ENCODE assay signal across 19 cellular contexts in the genomic region with DNA sequence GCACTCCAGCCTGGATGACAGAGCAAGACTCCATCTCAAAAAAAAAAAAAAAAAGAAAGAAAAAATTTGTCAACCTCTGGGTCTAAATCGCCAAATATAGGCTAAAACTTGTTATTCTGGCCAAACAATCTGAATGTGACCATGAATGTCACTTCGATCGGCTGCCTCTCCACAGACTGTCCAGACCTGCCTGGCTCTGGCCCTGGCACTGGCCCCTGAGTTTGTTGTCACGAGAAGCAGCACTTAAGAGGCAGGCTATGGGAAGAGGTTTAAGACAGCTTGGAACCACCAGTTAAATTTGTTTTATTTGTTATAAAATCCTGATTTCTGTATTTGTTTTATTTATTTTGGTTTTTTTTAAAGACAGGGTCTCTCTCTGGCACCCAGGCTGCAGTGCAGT. TPM values are rescaled to one million over a fixed set of nuclear protein-coding genes. Genes with fewer than 3 reads are reported as not detected.
DNase-seq lines count a peak whose midpoint lies in the region; ATAC-seq and TF ChIP-seq lines count a peak whose summit lies in the region.
"Had no signal": no experiment of that assay in that cellular context is flagged by ENCODE, and none has a peak within 500 bp of the region (broad histone marks: within the 10 kb centered on the region; RNA-seq: fewer than 3 reads in every experiment).

No MANE protein-coding gene starts in this region.

- no peaks in the 10 kb centered on the region for H3K27me3 ChIP-seq in heart left ventricle
- H3K27me3 ChIP-seq: BLaER1 had no signal

- intact Hi-C loops in activated CD4-positive, alpha-beta memory T cell treated with anti-CD3 and anti-CD28 coated beads for 36 hours (cut with micrococcal nuclease): no loop called here
- intact Hi-C loops in heart left ventricle (cut with DNase I) (no loop called here), cardiac septum (cut with DNase I) (no loop called here)
- intact Hi-C loops in activated T-helper 1 cell treated with anti-CD3 and anti-CD28 coated beads, Interleukin-12 subunit alpha, Interleukin-12 subunit beta, Interleukin-2, Interleukin-4 antibody, amounts not matched to agents 30 ng/mL and 10 ng/mL and 1 ng/mL, durations not matched to agents 14 hours and 24 hours and 36 hours (cut with micrococcal nuclease): loop anchor here (10.0 kb wide), 1 partner anchor 258 kb away; no protein-coding TSS in a partner anchor

- peaks cover 0 to 15% (median 2%) of the 10 kb centered on the region in 12 donors for H3K4me1 ChIP-seq in heart left ventricle

- CTCF ChIA-PET in activated CD4-positive, alpha-beta memory T cell treated with anti-CD3 and anti-CD28 coated beads for 36 hours (lab: Charles Lee): interaction anchor here (3.9 to 4.4 kb wide), 2 partner anchors 9 to 13 kb away, joined by 29 to 44 read pairs; no protein-coding TSS in a partner anchor
- CTCF ChIA-PET in activated CD4-positive, alpha-beta memory T cell treated with anti-CD3 and anti-CD28 coated beads, Interleukin-2, amount 10 ng/mL, durations not matched to agents 7 days and 5 days (lab: Charles Lee): interaction anchor here (0.7 to 1.4 kb wide), 3 partner anchors 8 to 15 kb away, joined by 3 to 4 read pairs (median 4); no protein-coding TSS in a partner anchor

- H3K4me3 Mint-ChIP-seq in activated CD4-positive, alpha-beta memory T cell treated with anti-CD3 and anti-CD28 coated beads for 36 hours: no peak overlapping the region
- H3K4me3 Mint-ChIP-seq in activated CD4-positive, alpha-beta memory T cell treated with anti-CD3 and anti-CD28 coated beads, Interleukin-2, amount 10 ng/mL, durations not matched to agents 7 days and 5 days: no peak overlapping the region
- no peak overlapping the region for H3K4me3 Mint-ChIP-seq in activated T-helper 1 cell treated with anti-CD3 and anti-CD28 coated beads, Interleukin-12 subunit alpha, Interleukin-12 subunit beta, Interleukin-2, Interleukin-4 antibody, amounts not matched to agents 30 ng/mL and 10 ng/mL and 1 ng/mL, durations not matched to agents 14 hours and 24 hours and 36 hours
- no peak overlapping the region for H3K4me3 Mint-ChIP-seq in activated naive CD8-positive, alpha-beta T cell treated with anti-CD3 and anti-CD28 coated beads, Interleukin-2, amount 50 U/mL, for 24 hours

- TF ChIP-seq POLR2A in heart left ventricle (IDR thresholded peaks at IDR 0.05): no peak

- H3K27ac Mint-ChIP-seq in activated CD4-positive, alpha-beta memory T cell treated with anti-CD3 and anti-CD28 coated beads for 36 hours: peak overlapping the region; percentile 97
- H3K27ac Mint-ChIP-seq in activated CD4-positive, alpha-beta memory T cell treated with anti-CD3 and anti-CD28 coated beads, Interleukin-2, amount 10 ng/mL, durations not matched to agents 7 days and 5 days: no peak overlapping the region
- peak overlapping the region; percentile 95 for H3K27ac Mint-ChIP-seq in activated T-helper 1 cell treated with anti-CD3 and anti-CD28 coated beads, Interleukin-12 subunit alpha, Interleukin-12 subunit beta, Interleukin-2, Interleukin-4 antibody, amounts not matched to agents 30 ng/mL and 10 ng/mL and 1 ng/mL, durations not matched to agents 14 hours and 24 hours and 36 hours
- H3K27ac Mint-ChIP-seq in activated naive CD8-positive, alpha-beta T cell treated with anti-CD3 and anti-CD28 coated beads, Interleukin-2, amount 50 U/mL, for 24 hours: peak overlapping the region; percentile 99

- H3K9me3 ChIP-seq in heart left ventricle: no peaks in the 10 kb centered on the region
- H3K9me3 ChIP-seq: BLaER1 had no signal

- H3K4me3 ChIP-seq in heart left ventricle: no peak overlapping the region
- H3K4me3 ChIP-seq: BLaER1, PC-9 had no signal

- no peaks in the 10 kb centered on the region for H3K9me3 Mint-ChIP-seq in activated CD4-positive, alpha-beta memory T cell treated with anti-CD3 and anti-CD28 coated beads for 36 hours
- H3K9me3 Mint-ChIP-seq in activated CD4-positive, alpha-beta memory T cell treated with anti-CD3 and anti-CD28 coated beads, Interleukin-2, amount 10 ng/mL, durations not matched to agents 7 days and 5 days: no peaks in the 10 kb centered on the region
- H3K9me3 Mint-ChIP-seq in activated T-helper 1 cell treated with anti-CD3 and anti-CD28 coated beads, Interleukin-12 subunit alpha, Interleukin-12 subunit beta, Interleukin-2, Interleukin-4 antibody, amounts not matched to agents 30 ng/mL and 10 ng/mL and 1 ng/mL, durations not matched to agents 14 hours and 24 hours and 36 hours: no peaks in the 10 kb centered on the region
- H3K9me3 Mint-ChIP-seq in activated naive CD8-positive, alpha-beta T cell treated with anti-CD3 and anti-CD28 coated beads, Interleukin-2, amount 50 U/mL, for 24 hours: no peaks in the 10 kb centered on the region

- WGBS in heart left ventricle, 4 donors: 68 to 75% (median 71%) methylated on average over 4 of the region's 4 CpGs

- POLR2A ChIA-PET in activated CD4-positive, alpha-beta memory T cell treated with anti-CD3 and anti-CD28 coated beads for 36 hours (lab: Charles Lee): interaction anchor here (0.6 to 3.9 kb wide), 4 partner anchors 8 to 121 kb away, joined by 3 to 73 read pairs (median 4); a partner anchor contains a TSS
- POLR2A ChIA-PET in activated CD4-positive, alpha-beta memory T cell treated with anti-CD3 and anti-CD28 coated beads, Interleukin-2, amount 10 ng/mL, durations not matched to agents 7 days and 5 days (lab: Charles Lee): interaction anchor here (0.7 to 1.9 kb wide), 4 partner anchors 10 to 15 kb away, joined by 3 to 7 read pairs (median 4); a partner anchor contains a TSS

- no peak for DNase-seq in activated CD4-positive, alpha-beta memory T cell treated with anti-CD3 and anti-CD28 coated beads for 36 hours
- DNase-seq in activated CD4-positive, alpha-beta memory T cell treated with anti-CD3 and anti-CD28 coated beads, Interleukin-2, amount 10 ng/mL, durations not matched to agents 7 days and 5 days: no peak
- DNase-seq in heart left ventricle (no peak), cardiac septum (ENCODE audit: low spot score) (no peak), AG08395 (ENCODE audit: low spot score) (no peak)
- DNase-seq in activated T-helper 1 cell treated with anti-CD3 and anti-CD28 coated beads, Interleukin-12 subunit alpha, Interleukin-12 subunit beta, Interleukin-2, Interleukin-4 antibody, amounts not matched to agents 30 ng/mL and 10 ng/mL and 1 ng/mL, durations not matched to agents 14 hours and 24 hours and 36 hours (ENCODE audit: low spot score): no peak
- DNase-seq in activated naive CD8-positive, alpha-beta T cell treated with anti-CD3 and anti-CD28 coated beads, Interleukin-2, amount 50 U/mL, for 24 hours: no peak
- DNase-seq: CD4-positive, CD25-positive, alpha-beta regulatory T cell; DMS153; DND-41; KBM-7; NCI-H2029; NCI-H446 treated with DMSO at 0.1 percent for 48 hours; NCI-H526; NCI-H82; PC-9; SHP77 had no signal

- H3K27me3 Mint-ChIP-seq in activated CD4-positive, alpha-beta memory T cell treated with anti-CD3 and anti-CD28 coated beads for 36 hours: no peaks in the 10 kb centered on the region
- H3K27me3 Mint-ChIP-seq in activated CD4-positive, alpha-beta memory T cell treated with anti-CD3 and anti-CD28 coated beads, Interleukin-2, amount 10 ng/mL, durations not matched to agents 7 days and 5 days: no peaks in the 10 kb centered on the region
- no peaks in the 10 kb centered on the region for H3K27me3 Mint-ChIP-seq in activated T-helper 1 cell treated with anti-CD3 and anti-CD28 coated beads, Interleukin-12 subunit alpha, Interleukin-12 subunit beta, Interleukin-2, Interleukin-4 antibody, amounts not matched to agents 30 ng/mL and 10 ng/mL and 1 ng/mL, durations not matched to agents 14 hours and 24 hours and 36 hours (ENCODE audit: insufficient read depth)
- no peaks in the 10 kb centered on the region for H3K27me3 Mint-ChIP-seq in activated naive CD8-positive, alpha-beta T cell treated with anti-CD3 and anti-CD28 coated beads, Interleukin-2, amount 50 U/mL, for 24 hours
- H3K27me3 Mint-ChIP-seq: CD4-positive, CD25-positive, alpha-beta regulatory T cell had no signal

- ATAC-seq in heart left ventricle: peak; percentile 48 to 62 (median 54)
- no peak for ATAC-seq in activated naive CD8-positive, alpha-beta T cell treated with anti-CD3 and anti-CD28 coated beads, Interleukin-2, amount 50 U/mL, for 24 hours
- ATAC-seq: HCT116 had no signal

- peak overlapping the region in 2 of 12 donors; percentile 5 to 17 for H3K27ac ChIP-seq in heart left ventricle
- H3K27ac ChIP-seq: BLaER1, PC-9 had no signal

- peaks cover 66% of the 10 kb centered on the region for H3K4me1 Mint-ChIP-seq in activated CD4-positive, alpha-beta memory T cell treated with anti-CD3 and anti-CD28 coated beads for 36 hours (ENCODE audit: low read depth)
- peaks cover 28% of the 10 kb centered on the region for H3K4me1 Mint-ChIP-seq in activated CD4-positive, alpha-beta memory T cell treated with anti-CD3 and anti-CD28 coated beads, Interleukin-2, amount 10 ng/mL, durations not matched to agents 7 days and 5 days
- H3K4me1 Mint-ChIP-seq in activated T-helper 1 cell treated with anti-CD3 and anti-CD28 coated beads, Interleukin-12 subunit alpha, Interleukin-12 subunit beta, Interleukin-2, Interleukin-4 antibody, amounts not matched to agents 30 ng/mL and 10 ng/mL and 1 ng/mL, durations not matched to agents 14 hours and 24 hours and 36 hours (ENCODE audit: low read depth): peaks cover 43% of the 10 kb centered on the region
- peaks cover 62% of the 10 kb centered on the region for H3K4me1 Mint-ChIP-seq in activated naive CD8-positive, alpha-beta T cell treated with anti-CD3 and anti-CD28 coated beads, Interleukin-2, amount 50 U/mL, for 24 hours

- H3K36me3 ChIP-seq in heart left ventricle: peaks cover 0 to 99% (median 83%) of the 10 kb centered on the region in 9 donors

- TF ChIP-seq CTCF in heart left ventricle (IDR thresholded peaks at IDR 0.05): no peak

- H3K36me3 Mint-ChIP-seq in activated CD4-positive, alpha-beta memory T cell treated with anti-CD3 and anti-CD28 coated beads for 36 hours: peaks cover 54% of the 10 kb centered on the region
- peaks cover 61% of the 10 kb centered on the region for H3K36me3 Mint-ChIP-seq in activated CD4-positive, alpha-beta memory T cell treated with anti-CD3 and anti-CD28 coated beads, Interleukin-2, amount 10 ng/mL, durations not matched to agents 7 days and 5 days (ENCODE audit: low read depth)
- peaks cover 58% of the 10 kb centered on the region for H3K36me3 Mint-ChIP-seq in activated T-helper 1 cell treated with anti-CD3 and anti-CD28 coated beads, Interleukin-12 subunit alpha, Interleukin-12 subunit beta, Interleukin-2, Interleukin-4 antibody, amounts not matched to agents 30 ng/mL and 10 ng/mL and 1 ng/mL, durations not matched to agents 14 hours and 24 hours and 36 hours (ENCODE audit: low read depth)
- peaks cover 64% of the 10 kb centered on the region for H3K36me3 Mint-ChIP-seq in activated naive CD8-positive, alpha-beta T cell treated with anti-CD3 and anti-CD28 coated beads, Interleukin-2, amount 50 U/mL, for 24 hours (ENCODE audit: low read depth)

RNA-seq across cellular contexts. Expression of a gene that starts 14.5 kb away (rescaled TPM):
- total RNA-seq in activated CD4-positive, alpha-beta memory T cell treated with anti-CD3 and anti-CD28 coated beads for 36 hours: 100 to 1,000 TPM in 1 of 2 experiments, 10 to 100 TPM in 1; 93.2 to 102 TPM
- total RNA-seq in activated CD4-positive, alpha-beta memory T cell treated with anti-CD3 and anti-CD28 coated beads, Interleukin-2, amount 10 ng/mL, durations not matched to agents 7 days and 5 days: 10 to 100 TPM; 49.6 to 53.9 TPM
- total RNA-seq in heart left ventricle (100 to 1,000 TPM in 8 of 9 donors, 10 to 100 TPM in 1; 89.1 to 162 (median 105) TPM), cardiac septum (95.3 TPM)
- polyA plus RNA-seq in heart left ventricle: 100 to 1,000 TPM in 1 of 2 donors, 10 to 100 TPM in 1; 51.8 to 152 TPM
- total RNA-seq in activated T-helper 1 cell treated with anti-CD3 and anti-CD28 coated beads, Interleukin-12 subunit alpha, Interleukin-12 subunit beta, Interleukin-2, Interleukin-4 antibody, amounts not matched to agents 30 ng/mL and 10 ng/mL and 1 ng/mL, durations not matched to agents 14 hours and 24 hours and 36 hours: 122 and 127 TPM in 2 replicates

RNA-seq across cellular contexts. Expression of a gene that starts 29.9 kb away (rescaled TPM):
- 10 to 100 TPM; 65.8 to 70.8 TPM for total RNA-seq in activated CD4-positive, alpha-beta memory T cell treated with anti-CD3 and anti-CD28 coated beads for 36 hours
- 10 to 100 TPM; 39.7 to 41.0 TPM for total RNA-seq in activated CD4-positive, alpha-beta memory T cell treated with anti-CD3 and anti-CD28 coated beads, Interleukin-2, amount 10 ng/mL, durations not matched to agents 7 days and 5 days
- total RNA-seq in heart left ventricle (1 to 10 TPM; 3.5 to 6.9 (median 4.7) TPM), cardiac septum (2.6 TPM)
- 1 to 10 TPM; 2.3 to 8.2 TPM for polyA plus RNA-seq in heart left ventricle
- 73.8 and 87.0 TPM in 2 replicates for total RNA-seq in activated T-helper 1 cell treated with anti-CD3 and anti-CD28 coated beads, Interleukin-12 subunit alpha, Interleukin-12 subunit beta, Interleukin-2, Interleukin-4 antibody, amounts not matched to agents 30 ng/mL and 10 ng/mL and 1 ng/mL, durations not matched to agents 14 hours and 24 hours and 36 hours

RNA-seq across cellular contexts. Expression of a gene that starts 57.4 kb away (rescaled TPM):
- 1 to 10 TPM; 5.7 to 7.6 TPM for total RNA-seq in activated CD4-positive, alpha-beta memory T cell treated with anti-CD3 and anti-CD28 coated beads for 36 hours
- 1 to 10 TPM; 3.7 to 4.4 TPM for total RNA-seq in activated CD4-positive, alpha-beta memory T cell treated with anti-CD3 and anti-CD28 coated beads, Interleukin-2, amount 10 ng/mL, durations not matched to agents 7 days and 5 days
- total RNA-seq in heart left ventricle: 10 to 100 TPM in 6 of 9 donors, 1 to 10 TPM in 3; 6.9 to 17.7 (median 10.7) TPM
- 10 to 100 TPM in 1 of 2 donors, 1 to 10 TPM in 1; 6.3 to 11.3 TPM for polyA plus RNA-seq in heart left ventricle
- total RNA-seq in cardiac septum: 10.0 TPM
- total RNA-seq in activated T-helper 1 cell treated with anti-CD3 and anti-CD28 coated beads, Interleukin-12 subunit alpha, Interleukin-12 subunit beta, Interleukin-2, Interleukin-4 antibody, amounts not matched to agents 30 ng/mL and 10 ng/mL and 1 ng/mL, durations not matched to agents 14 hours and 24 hours and 36 hours: 15.1 and 16.0 TPM in 2 replicates
